ENCODE assay signal across 1 cellular context in genomic region chr16:57781741-57782606, GRCh38.
TF ChIP-seq lines count a peak whose summit lies in the region.

No MANE protein-coding gene starts in this region.

TF ChIP-seq in HepG2, 621 proteins besides CTCF, POLR2A, EP300 and RAD21 (continued from another document and continues in another):
- TF ChIP-seq AFF4 (CRISPR knock-in tag; IDR thresholded peaks at IDR 0.05), result no peak
- TF ChIP-seq DRAP1 (CRISPR knock-in tag; IDR thresholded peaks at IDR 0.05), result peak; percentile 54
- no peak for TF ChIP-seq AGO2 (optimal IDR thresholded peaks at IDR 0.05; ENCODE audit: low read depth, low read length)
- TF ChIP-seq ZNF580 (CRISPR knock-in tag; IDR thresholded peaks at IDR 0.05; ENCODE audit: borderline replicate concordance, low read depth), result peak; percentile 62; the same call in 1 of the 2 replicates
- TF ChIP-seq ZNF362 (CRISPR knock-in tag; IDR thresholded peaks at IDR 0.05; ENCODE audit: borderline replicate concordance), result peak; percentile 75; the same call in 1 of the 2 replicates
- TF ChIP-seq HNRNPLL (IDR thresholded peaks at IDR 0.05; ENCODE audit: low read depth, low read length, poor library complexity, severe bottlenecking), result no peak
- no peak for TF ChIP-seq ZNF441 (CRISPR knock-in tag; IDR thresholded peaks at IDR 0.05; ENCODE audit: borderline replicate concordance)
- TF ChIP-seq ZSCAN12 (CRISPR knock-in tag; IDR thresholded peaks at IDR 0.05), result no peak
- 0 out of 2 replicates have a peak, but pooled peaks have one; percentile 32 for TF ChIP-seq SALL2 (CRISPR knock-in tag; IDR thresholded peaks at IDR 0.05)
- peak; percentile 32 for TF ChIP-seq KDM2A (CRISPR knock-in tag; IDR thresholded peaks at IDR 0.05; ENCODE audit: borderline replicate concordance, low read depth)
- TF ChIP-seq RORA (CRISPR knock-in tag; IDR thresholded peaks at IDR 0.05), result no peak
- no peak for TF ChIP-seq ZFAT (CRISPR knock-in tag; conservative IDR thresholded peaks at IDR 0.05)
- TF ChIP-seq ZBTB2 (CRISPR knock-in tag; IDR thresholded peaks at IDR 0.05; ENCODE audit: low read depth), result no peak
- peak; percentile 59; the same call in 1 of the 2 replicates for TF ChIP-seq ZNF3 (CRISPR knock-in tag; IDR thresholded peaks at IDR 0.05)
- TF ChIP-seq ZNF101 (CRISPR knock-in tag; IDR thresholded peaks at IDR 0.05; ENCODE audit: borderline replicate concordance, low read depth), result peak; percentile 48; the same call in 1 of the 2 replicates
- TF ChIP-seq ZNF10 (CRISPR knock-in tag; IDR thresholded peaks at IDR 0.05; ENCODE audit: borderline replicate concordance, low read depth), result no peak
- no peak for TF ChIP-seq TCF12 (IDR thresholded peaks at IDR 0.05)
- no peak for TF ChIP-seq TCF12 (CRISPR knock-in tag; IDR thresholded peaks at IDR 0.05)
- TF ChIP-seq SAFB2 (CRISPR knock-in tag; IDR thresholded peaks at IDR 0.05; ENCODE audit: borderline replicate concordance, low read depth), result peak; percentile 56; the same call in 1 of the 2 replicates
- peak; percentile 76; the same call in 1 of the 2 replicates for TF ChIP-seq RXRA (CRISPR knock-in tag; IDR thresholded peaks at IDR 0.05)
- TF ChIP-seq IRF1 (CRISPR knock-in tag; IDR thresholded peaks at IDR 0.05; ENCODE audit: low read depth), result no peak
- peak; percentile 69 for TF ChIP-seq MED1 (CRISPR knock-in tag; IDR thresholded peaks at IDR 0.05)
- TF ChIP-seq ZBTB38 (CRISPR knock-in tag; IDR thresholded peaks at IDR 0.05), result peak; percentile 68; the same call in 1 of the 2 replicates
- TF ChIP-seq DMTF1 (CRISPR knock-in tag; IDR thresholded peaks at IDR 0.05), result no peak
- no peak for TF ChIP-seq FOXO4 (CRISPR knock-in tag; conservative IDR thresholded peaks at IDR 0.05)
- peak; percentile 86 for TF ChIP-seq PHF21A (CRISPR knock-in tag; IDR thresholded peaks at IDR 0.05)
- TF ChIP-seq RBM39 (IDR thresholded peaks at IDR 0.05; ENCODE audit: low read depth, low read length, poor library complexity, severe bottlenecking), result no peak
- TF ChIP-seq REST (IDR thresholded peaks at IDR 0.05; ENCODE audit: borderline replicate concordance in 1 of 2, low read depth in 1 of 2, low read length in 2 of 2), result peak in 1 of 2 experiments; percentile 34; a peak in 1 of 4 replicates
- TF ChIP-seq SCMH1 (CRISPR knock-in tag; IDR thresholded peaks at IDR 0.05; ENCODE audit: borderline replicate concordance), result no peak
- TF ChIP-seq SALL1 (CRISPR knock-in tag; IDR thresholded peaks at IDR 0.05), result peak; percentile 82
- TF ChIP-seq CHD2 (IDR thresholded peaks at IDR 0.05; ENCODE audit: low read depth, low read length), result no peak
- TF ChIP-seq NCOA2 (CRISPR knock-in tag; IDR thresholded peaks at IDR 0.05), result peak; percentile 77
- TF ChIP-seq ADNP (CRISPR knock-in tag; IDR thresholded peaks at IDR 0.05), result peak; percentile 96
- peak; percentile 82 for TF ChIP-seq ZHX1 (CRISPR knock-in tag; IDR thresholded peaks at IDR 0.05; ENCODE audit: low read depth)
- no peak for TF ChIP-seq KAT2B (IDR thresholded peaks at IDR 0.05; ENCODE audit: borderline replicate concordance, low read depth, low read length)
- no peak for TF ChIP-seq MTA3 (CRISPR knock-in tag; IDR thresholded peaks at IDR 0.05)
- peak; percentile 64 for TF ChIP-seq TFDP1 (CRISPR knock-in tag; IDR thresholded peaks at IDR 0.05; ENCODE audit: borderline replicate concordance)
- peak; percentile 86 for TF ChIP-seq RARA (CRISPR knock-in tag; IDR thresholded peaks at IDR 0.05)
- peak; percentile 75 for TF ChIP-seq NR2F6 (IDR thresholded peaks at IDR 0.05)
- TF ChIP-seq NR2F6 (CRISPR knock-in tag; IDR thresholded peaks at IDR 0.05), result peak; percentile 86
- no peak for TF ChIP-seq KLF11 (CRISPR knock-in tag; IDR thresholded peaks at IDR 0.05)
